ENCODE assay signal across 11 cellular contexts in the genomic region with DNA sequence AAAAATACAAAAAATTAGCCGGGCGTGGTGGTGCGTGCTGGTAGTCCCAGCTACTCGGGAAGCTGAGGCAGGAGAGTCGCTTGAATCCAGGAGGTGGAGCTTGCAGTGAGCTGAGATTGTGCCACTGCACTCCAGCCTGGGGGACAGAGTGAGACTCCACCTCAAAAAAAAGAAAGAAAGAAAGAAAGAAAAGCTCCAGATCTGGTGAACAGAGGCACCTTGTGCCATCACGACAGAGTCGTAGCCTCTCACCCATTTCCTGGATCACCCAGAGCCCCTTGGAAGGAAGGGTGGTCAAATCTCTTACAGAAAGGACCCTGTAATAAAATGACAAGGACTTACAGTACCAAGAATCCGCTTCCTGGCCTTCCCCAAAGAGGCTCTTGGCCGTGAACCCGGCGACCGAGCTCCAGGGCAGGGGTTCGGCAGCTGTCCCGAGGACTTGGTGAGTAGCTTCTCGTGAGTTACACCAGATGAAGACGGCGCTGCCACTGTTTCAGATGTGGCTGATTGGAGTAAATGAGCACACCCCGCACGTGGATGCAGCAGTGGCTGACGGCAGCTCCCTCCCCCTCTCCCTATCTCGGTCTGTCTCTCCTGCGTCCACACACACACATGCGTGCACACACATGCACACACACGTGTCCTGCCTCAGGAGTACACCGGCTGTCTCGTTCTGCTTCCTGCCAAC. TPM values are rescaled to one million over a fixed set of nuclear protein-coding genes. Genes with fewer than 3 reads are reported as not detected.
A peak's percentile ranks its signal among the peaks of the same experiment; 100 is the strongest.
DNase-seq lines count a peak whose midpoint lies in the region; ATAC-seq and TF ChIP-seq lines count a peak whose summit lies in the region.
"Had no signal": no experiment of that assay in that cellular context is flagged by ENCODE, and none has a peak within 500 bp of the region (broad histone marks: within the 10 kb centered on the region; RNA-seq: fewer than 3 reads in every experiment).

No MANE protein-coding gene starts in this region.

- no peaks in the 10 kb centered on the region for H3K79me2 ChIP-seq in DOHH2 (ENCODE audit: control insufficient read depth, low read length)

- H3K4me3 ChIP-seq in AG10803 (ENCODE audit: low read length) (no peak overlapping the region), DOHH2 (ENCODE audit: low read length) (no peak overlapping the region; the same call in 1 of the 2 replicates)
- H3K4me3 ChIP-seq: A549 had no signal

- no peaks in the 10 kb centered on the region for H3K36me3 Mint-ChIP-seq in nephron progenitor cell (ENCODE audit: low read depth)

- no peak overlapping the region for H3K4me3 Mint-ChIP-seq in nephron progenitor cell

- no peaks in the 10 kb centered on the region for H3F3A ChIP-seq in DOHH2 (ENCODE audit: control insufficient read depth, insufficient read depth)

- H3K36me3 ChIP-seq in DOHH2 (ENCODE audit: control insufficient read depth, low read length): no peaks in the 10 kb centered on the region

- no peak for ATAC-seq in HG02623 (IDR thresholded peaks at IDR 0.05; ENCODE audit: unreplicated experiment)

- H3K27me3 ChIP-seq in DOHH2 (ENCODE audit: control insufficient read depth, low read length): no peaks in the 10 kb centered on the region

- TF ChIP-seq CTCF in AG10803 (conservative IDR thresholded peaks at IDR 0.05; ENCODE audit: low read length) (no peak), DOHH2 (IDR thresholded peaks at IDR 0.05; ENCODE audit: low read depth, low read length, poor library complexity, severe bottlenecking) (no peak), nephron progenitor cell (IDR thresholded peaks at IDR 0.05) (no peak)

- peaks cover 40% of the 10 kb centered on the region for H3K4me1 Mint-ChIP-seq in nephron progenitor cell

- H3K4me2 ChIP-seq in DOHH2 (ENCODE audit: low read length): peak overlapping the region; percentile 87
- H3K4me2 ChIP-seq: A549 had no signal

- H3K27me3 Mint-ChIP-seq in nephron progenitor cell (ENCODE audit: low read depth, poor library complexity): peaks cover 10% of the 10 kb centered on the region

- 0 out of 2 replicates have a peak, but pooled peaks cover 4% of the 10 kb centered on the region for H4K20me1 ChIP-seq in DOHH2 (ENCODE audit: control insufficient read depth, insufficient read depth, low read depth, low read length)

- DNase-seq in AG10803 (ENCODE audit: low read depth) (peak; percentile 33), SK-N-DZ (ENCODE audit: low spot score) (peak; percentile 61), nephron progenitor cell (no peak), inferior parietal cortex (ENCODE audit: extremely low spot score) (no peak), cerebellar nuclear complex (lab: John Stamatoyannopoulos, UW) (no peak)
- no peak for DNase-seq in stimulated activated CD4-positive, alpha-beta T cell treated with anti-CD3 and anti-CD28 coated beads, Interleukin-4, amount 100 ng/mL, for 4 hours
- DNase-seq: NCI-H446 treated with DMSO at 0.1 percent for 48 hours had no signal

- no peaks in the 10 kb centered on the region for H3K9me3 Mint-ChIP-seq in nephron progenitor cell

- peaks cover 29% of the 10 kb centered on the region for H3K4me1 ChIP-seq in DOHH2 (ENCODE audit: control insufficient read depth, low read length)

- H3K9me3 ChIP-seq in DOHH2 (ENCODE audit: control insufficient read depth, insufficient read depth, low read length): no peaks in the 10 kb centered on the region
- H3K9me3 ChIP-seq: A549, Caco-2 had no signal

- H3K9me2 ChIP-seq in DOHH2 (replicated peaks; ENCODE audit: control insufficient read depth, low read length): no peaks in the 10 kb centered on the region

- no peak overlapping the region for H3K27ac ChIP-seq in DOHH2 (ENCODE audit: low read depth, low read length)

- peak overlapping the region; percentile 32 for H3K27ac Mint-ChIP-seq in nephron progenitor cell

RNA-seq across cellular contexts. Expression of a gene that starts 13.5 kb away (rescaled TPM):
- 32.5 and 46.0 TPM in 2 replicates for polyA plus RNA-seq in SK-N-DZ (2014; cell fraction: cytosol; rRNA removed)
- 37.6 and 66.3 TPM in 2 replicates for polyA plus RNA-seq in SK-N-DZ (2014; cell fraction: nucleus; rRNA removed)

RNA-seq across cellular contexts. Expression of a gene that starts 41.1 kb away (rescaled TPM):
- 82.7 and 89.1 TPM in 2 replicates for polyA plus RNA-seq in SK-N-DZ (2014; cell fraction: cytosol; rRNA removed)
- polyA plus RNA-seq in SK-N-DZ (2014; cell fraction: nucleus; rRNA removed): 32.9 and 40.2 TPM in 2 replicates

RNA-seq across cellular contexts. Expression of a gene that starts 43.3 kb away (rescaled TPM):
- polyA plus RNA-seq in SK-N-DZ (2014; cell fraction: cytosol; rRNA removed): 37.9 and 56.5 TPM in 2 replicates
- polyA plus RNA-seq in SK-N-DZ (2014; cell fraction: nucleus; rRNA removed): 15.8 and 20.8 TPM in 2 replicates

RNA-seq across cellular contexts. Expression of a gene that starts 57.7 kb away (rescaled TPM):
- polyA plus RNA-seq in SK-N-DZ (2014; cell fraction: cytosol; rRNA removed): 0.12 TPM in 1 of 2 replicates, not detected in the other
- polyA plus RNA-seq in SK-N-DZ (2014; cell fraction: nucleus; rRNA removed): not detected in 2 replicates

Comparison
In these comparisons a context has a peak if more than half of its experiments do, and no peak if none do; other contexts are left out.
1. DNase-seq: peak in AG10803 (single experiment) and SK-N-DZ (single experiment); none in nephron progenitor cell (single experiment), stimulated activated CD4-positive, alpha-beta T cell treated with anti-CD3 and anti-CD28 coated beads, Interleukin-4, amount 100 ng/mL, for 4 hours (0 of 2), inferior parietal cortex (single experiment) and cerebellar nuclear complex (0 of 2).